35 cellular contexts compared by ENCODE assay signal in genomic region chr16:72271841-72272240, GRCh38.
"Had no signal": no experiment of that assay in that cellular context is flagged by ENCODE, and none has a peak within 500 bp of the region (broad histone marks: within the 10 kb centered on the region; RNA-seq: fewer than 3 reads in every experiment).

No MANE protein-coding gene starts in this region.

- H3K4me1 Mint-ChIP-seq: activated B cell treated with CpG ODN at 0.5 μM for 24 hours; activated CD4-positive, alpha-beta memory T cell treated with anti-CD3 and anti-CD28 coated beads, Interleukin-2, amount 10 ng/mL, durations not matched to agents 7 days and 5 days; activated CD4-positive, alpha-beta T cell treated with anti-CD3 and anti-CD28 coated beads for 36 hours; activated CD4-positive, alpha-beta T cell treated with anti-CD3 and anti-CD28 coated beads, Interleukin-2, amount 10 ng/mL, durations not matched to agents 7 days and 5 days; activated CD8-positive, alpha-beta memory T cell treated with anti-CD3 and anti-CD28 coated beads, Interleukin-2, amount 10 ng/mL, durations not matched to agents 7 days and 5 days; activated naive CD4-positive, alpha-beta T cell treated with anti-CD3 and anti-CD28 coated beads, Interleukin-2, amount 10 ng/mL, durations not matched to agents 7 days and 5 days; activated naive CD4-positive, alpha-beta T cell treated with anti-CD3 and anti-CD28 coated beads, Interleukin-2, amount 50 U/mL, for 24 hours; activated naive CD8-positive, alpha-beta T cell treated with anti-CD3 and anti-CD28 coated beads, Interleukin-2, amount 10 ng/mL, durations not matched to agents 7 days and 5 days; activated naive CD8-positive, alpha-beta T cell treated with anti-CD3 and anti-CD28 coated beads, Interleukin-2, amount 50 U/mL, for 24 hours; central memory CD8-positive, alpha-beta T cell had no signal

- H3K4me3 ChIP-seq: ascending aorta, cardiac muscle cell had no signal

- H3K36me3 Mint-ChIP-seq: activated CD8-positive, alpha-beta memory T cell treated with anti-CD3 and anti-CD28 coated beads, Interleukin-2, amount 10 ng/mL, durations not matched to agents 7 days and 5 days; activated naive CD4-positive, alpha-beta T cell treated with anti-CD3 and anti-CD28 coated beads, Interleukin-2, amount 10 ng/mL, durations not matched to agents 7 days and 5 days; activated naive CD4-positive, alpha-beta T cell treated with anti-CD3 and anti-CD28 coated beads, Interleukin-2, amount 50 U/mL, for 24 hours; activated naive CD8-positive, alpha-beta T cell treated with anti-CD3 and anti-CD28 coated beads, Interleukin-2, amount 10 ng/mL, durations not matched to agents 7 days and 5 days had no signal

- H3K4me3 Mint-ChIP-seq: activated B cell treated with CpG ODN at 0.5 μM for 24 hours; activated CD4-positive, alpha-beta memory T cell treated with anti-CD3 and anti-CD28 coated beads, Interleukin-2, amount 10 ng/mL, durations not matched to agents 7 days and 5 days; activated CD4-positive, alpha-beta T cell treated with anti-CD3 and anti-CD28 coated beads for 36 hours; activated CD4-positive, alpha-beta T cell treated with anti-CD3 and anti-CD28 coated beads, Interleukin-2, amount 10 ng/mL, durations not matched to agents 7 days and 5 days; activated CD8-positive, alpha-beta memory T cell treated with anti-CD3 and anti-CD28 coated beads, Interleukin-2, amount 10 ng/mL, durations not matched to agents 7 days and 5 days; activated CD8-positive, alpha-beta T cell treated with anti-CD3 and anti-CD28 coated beads, Interleukin-2, amount 10 ng/mL, durations not matched to agents 7 days and 5 days; activated naive CD4-positive, alpha-beta T cell treated with anti-CD3 and anti-CD28 coated beads, Interleukin-2, amount 10 ng/mL, durations not matched to agents 7 days and 5 days; activated naive CD4-positive, alpha-beta T cell treated with anti-CD3 and anti-CD28 coated beads, Interleukin-2, amount 50 U/mL, for 24 hours; activated naive CD8-positive, alpha-beta T cell; activated naive CD8-positive, alpha-beta T cell treated with anti-CD3 and anti-CD28 coated beads, Interleukin-2, amount 10 ng/mL, durations not matched to agents 7 days and 5 days; activated naive CD8-positive, alpha-beta T cell treated with anti-CD3 and anti-CD28 coated beads, Interleukin-2, amount 50 U/mL, for 24 hours; activated T-cell treated with anti-CD3 and anti-CD28 coated beads, Interleukin-2, amount 50 U/mL, for 24 hours; brain; central memory CD8-positive, alpha-beta T cell; T-helper 1 cell treated with Interleukin-12 subunit alpha and Interleukin-12 subunit beta and Interleukin-4 antibody, amounts not matched to agents 30 μg/mL and 1 μg/mL, for 36 hours; T-helper 2 cell treated with Interferon-gamma antibody and Interleukin-4, amounts not matched to agents 5 μg/mL and 100 μg/mL, for 36 hours had no signal

- ATAC-seq: activated CD4-positive, alpha-beta T cell treated with anti-CD3 and anti-CD28 coated beads for 36 hours; activated CD4-positive, CD25-positive, alpha-beta regulatory T cell treated with anti-CD3 and anti-CD28 coated beads, Interleukin-2, amount 50 U/mL, for 24 hours; activated CD8-positive, alpha-beta memory T cell treated with anti-CD3 and anti-CD28 coated beads, Interleukin-2, amount 10 ng/mL, durations not matched to agents 7 days and 5 days; activated CD8-positive, alpha-beta T cell treated with anti-CD3 and anti-CD28 coated beads, Interleukin-2, amount 10 ng/mL, durations not matched to agents 7 days and 5 days; activated naive CD8-positive, alpha-beta T cell treated with anti-CD3 and anti-CD28 coated beads, Interleukin-2, amount 50 U/mL, for 24 hours had no signal

- H3K27ac Mint-ChIP-seq: activated B cell treated with CpG ODN at 0.5 μM for 24 hours; activated CD4-positive, alpha-beta memory T cell treated with anti-CD3 and anti-CD28 coated beads, Interleukin-2, amount 10 ng/mL, durations not matched to agents 7 days and 5 days; activated CD4-positive, alpha-beta T cell treated with anti-CD3 and anti-CD28 coated beads for 36 hours; activated CD4-positive, alpha-beta T cell treated with anti-CD3 and anti-CD28 coated beads, Interleukin-2, amount 10 ng/mL, durations not matched to agents 7 days and 5 days; activated CD8-positive, alpha-beta memory T cell treated with anti-CD3 and anti-CD28 coated beads, Interleukin-2, amount 10 ng/mL, durations not matched to agents 7 days and 5 days; activated CD8-positive, alpha-beta T cell treated with anti-CD3 and anti-CD28 coated beads, Interleukin-2, amount 10 ng/mL, durations not matched to agents 7 days and 5 days; activated naive CD4-positive, alpha-beta T cell treated with anti-CD3 and anti-CD28 coated beads, Interleukin-2, amount 10 ng/mL, durations not matched to agents 7 days and 5 days; activated naive CD4-positive, alpha-beta T cell treated with anti-CD3 and anti-CD28 coated beads, Interleukin-2, amount 50 U/mL, for 24 hours; activated naive CD8-positive, alpha-beta T cell; activated naive CD8-positive, alpha-beta T cell treated with anti-CD3 and anti-CD28 coated beads, Interleukin-2, amount 10 ng/mL, durations not matched to agents 7 days and 5 days; activated naive CD8-positive, alpha-beta T cell treated with anti-CD3 and anti-CD28 coated beads, Interleukin-2, amount 50 U/mL, for 24 hours; activated T-cell treated with anti-CD3 and anti-CD28 coated beads, Interleukin-2, amount 50 U/mL, for 24 hours; activated T-helper 2 cell treated with anti-CD3 and anti-CD28 coated beads, Interferon-gamma antibody, Interleukin-2, Interleukin-4, amounts not matched to agents 10 μg/mL and 5 μg/mL and 100 μg/mL, durations not matched to agents 14 hours and 24 hours and 36 hours; brain; T-helper 1 cell treated with Interleukin-12 subunit alpha and Interleukin-12 subunit beta and Interleukin-4 antibody, amounts not matched to agents 30 μg/mL and 1 μg/mL, for 36 hours; T-helper 2 cell treated with Interferon-gamma antibody and Interleukin-4, amounts not matched to agents 5 μg/mL and 100 μg/mL, for 36 hours had no signal

- H3K9me3 ChIP-seq: ascending aorta had no signal

- H3K27ac ChIP-seq: ascending aorta, cardiac muscle cell, VCaP had no signal

- DNase-seq: activated B cell treated with CpG ODN at 0.5 μM for 24 hours; activated CD4-positive, alpha-beta memory T cell treated with anti-CD3 and anti-CD28 coated beads, Interleukin-2, amount 10 ng/mL, durations not matched to agents 7 days and 5 days; activated CD4-positive, alpha-beta T cell treated with anti-CD3 and anti-CD28 coated beads for 1 hour; activated CD4-positive, alpha-beta T cell treated with anti-CD3 and anti-CD28 coated beads for 36 hours; activated CD4-positive, alpha-beta T cell treated with anti-CD3 and anti-CD28 coated beads for 48 hours; activated CD4-positive, alpha-beta T cell treated with anti-CD3 and anti-CD28 coated beads, Interleukin-2, amount 10 ng/mL, durations not matched to agents 7 days and 5 days; activated CD4-positive, alpha-beta T cell treated with anti-CD3 and anti-CD28 coated beads, Interleukin-2, amount 50 U/mL, for 48 hours; activated CD8-positive, alpha-beta memory T cell treated with anti-CD3 and anti-CD28 coated beads for 24 hours; activated CD8-positive, alpha-beta memory T cell treated with anti-CD3 and anti-CD28 coated beads, Interleukin-2, amount 10 ng/mL, durations not matched to agents 7 days and 5 days; activated CD8-positive, alpha-beta memory T cell treated with anti-CD3 and anti-CD28 coated beads, Interleukin-2, amount 50 U/mL, for 48 hours; activated CD8-positive, alpha-beta T cell treated with anti-CD3 and anti-CD28 coated beads, Interleukin-2, amount 10 ng/mL, durations not matched to agents 7 days and 5 days; activated effector memory CD4-positive, alpha-beta T cell treated with Interleukin-2 at 50 U/mL for 16 hours; activated gamma-delta T cell; activated naive CD4-positive, alpha-beta T cell treated with anti-CD3 and anti-CD28 coated beads, Interleukin-2, amount 10 ng/mL, durations not matched to agents 7 days and 5 days; activated naive CD4-positive, alpha-beta T cell treated with Interleukin-2 at 50 U/mL for 16 hours; activated naive CD8-positive, alpha-beta T cell treated with anti-CD3 and anti-CD28 coated beads, Interleukin-2, amount 10 ng/mL, durations not matched to agents 7 days and 5 days; activated naive CD8-positive, alpha-beta T cell treated with anti-CD3 and anti-CD28 coated beads, Interleukin-2, amount 50 U/mL, for 24 hours; activated T-cell treated with anti-CD3 and anti-CD28 coated beads, Interleukin-2, amount 50 U/mL, for 24 hours; activated T-cell treated with anti-CD3 and anti-CD28 coated beads, Interleukin-2, amount 50 U/mL, for 48 hours; amygdala; anterior cingulate cortex; cerebellar nuclear complex; T-helper 2 cell; T-helper 9 cell had no signal

- H3K9me3 Mint-ChIP-seq: activated B cell treated with CpG ODN at 0.5 μM for 24 hours; activated CD4-positive, alpha-beta memory T cell treated with anti-CD3 and anti-CD28 coated beads, Interleukin-2, amount 10 ng/mL, durations not matched to agents 7 days and 5 days; activated CD4-positive, alpha-beta T cell treated with anti-CD3 and anti-CD28 coated beads, Interleukin-2, amount 10 ng/mL, durations not matched to agents 7 days and 5 days; activated naive CD4-positive, alpha-beta T cell treated with anti-CD3 and anti-CD28 coated beads, Interleukin-2, amount 10 ng/mL, durations not matched to agents 7 days and 5 days; activated naive CD4-positive, alpha-beta T cell treated with anti-CD3 and anti-CD28 coated beads, Interleukin-2, amount 50 U/mL, for 24 hours; activated naive CD8-positive, alpha-beta T cell treated with anti-CD3 and anti-CD28 coated beads, Interleukin-2, amount 10 ng/mL, durations not matched to agents 7 days and 5 days; activated T-cell treated with anti-CD3 and anti-CD28 coated beads, Interleukin-2, amount 50 U/mL, for 24 hours; activated T-helper 2 cell treated with anti-CD3 and anti-CD28 coated beads, Interferon-gamma antibody, Interleukin-2, Interleukin-4, amounts not matched to agents 10 μg/mL and 5 μg/mL and 100 μg/mL, durations not matched to agents 14 hours and 24 hours and 36 hours; brain; central memory CD8-positive, alpha-beta T cell; T-helper 2 cell treated with Interferon-gamma antibody and Interleukin-4, amounts not matched to agents 5 μg/mL and 100 μg/mL, for 36 hours had no signal

- H3K4me1 ChIP-seq: ascending aorta had no signal

- H3K27me3 ChIP-seq: ascending aorta, cardiac muscle cell had no signal

- H3K36me3 ChIP-seq: ascending aorta, cardiac muscle cell had no signal

- H3K27me3 Mint-ChIP-seq: activated B cell treated with CpG ODN at 0.5 μM for 24 hours; activated CD4-positive, alpha-beta memory T cell treated with anti-CD3 and anti-CD28 coated beads, Interleukin-2, amount 10 ng/mL, durations not matched to agents 7 days and 5 days; activated CD4-positive, alpha-beta T cell treated with anti-CD3 and anti-CD28 coated beads for 36 hours; activated CD8-positive, alpha-beta memory T cell treated with anti-CD3 and anti-CD28 coated beads, Interleukin-2, amount 10 ng/mL, durations not matched to agents 7 days and 5 days; activated naive CD4-positive, alpha-beta T cell treated with anti-CD3 and anti-CD28 coated beads, Interleukin-2, amount 10 ng/mL, durations not matched to agents 7 days and 5 days; activated naive CD4-positive, alpha-beta T cell treated with anti-CD3 and anti-CD28 coated beads, Interleukin-2, amount 50 U/mL, for 24 hours; activated naive CD8-positive, alpha-beta T cell; activated naive CD8-positive, alpha-beta T cell treated with anti-CD3 and anti-CD28 coated beads, Interleukin-2, amount 10 ng/mL, durations not matched to agents 7 days and 5 days; activated naive CD8-positive, alpha-beta T cell treated with anti-CD3 and anti-CD28 coated beads, Interleukin-2, amount 50 U/mL, for 24 hours; activated T-cell treated with anti-CD3 and anti-CD28 coated beads, Interleukin-2, amount 50 U/mL, for 24 hours; brain; central memory CD8-positive, alpha-beta T cell had no signal
